32 cellular contexts compared by ENCODE assay signal in the genomic region with DNA sequence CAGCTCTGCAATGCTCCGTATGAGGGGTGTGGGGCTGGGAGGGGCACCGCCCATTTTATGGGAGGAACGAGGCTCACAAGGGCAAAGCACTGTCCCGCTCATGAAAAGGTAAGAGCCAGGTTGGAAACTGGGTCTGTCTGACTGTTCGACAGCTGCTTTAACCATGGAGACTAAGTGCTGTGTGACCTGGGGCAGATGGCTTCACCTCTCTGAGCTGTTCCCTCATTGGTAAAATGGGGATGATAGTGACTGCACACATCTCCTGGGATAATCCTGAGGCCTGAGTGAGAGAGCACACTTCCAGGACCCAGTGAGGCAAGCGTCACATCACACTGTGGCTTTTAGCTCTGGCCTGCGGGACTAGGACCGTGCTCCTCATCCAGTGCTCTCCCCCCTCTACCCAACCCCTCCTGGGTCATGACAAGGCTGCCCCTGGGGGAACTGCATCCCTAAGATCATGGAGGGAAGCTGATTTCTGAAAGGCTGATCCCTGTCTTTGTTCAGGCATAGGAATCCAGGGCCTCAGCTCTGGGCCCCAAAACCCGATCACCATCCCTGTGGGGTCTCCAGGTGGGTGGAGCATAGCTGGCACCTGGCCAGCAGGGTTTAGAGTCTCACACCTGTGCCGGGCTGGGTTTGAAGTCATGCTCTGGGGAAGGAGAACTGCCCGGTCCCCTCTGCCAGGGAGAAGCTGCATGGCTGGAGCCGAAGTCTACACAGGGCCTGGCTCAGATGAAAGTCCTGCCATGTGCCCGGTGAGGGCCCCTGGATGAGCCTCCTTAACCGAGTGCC. TPM values are rescaled to one million over a fixed set of nuclear protein-coding genes. Genes with fewer than 3 reads are reported as not detected.
"Had no signal": no experiment of that assay in that cellular context is flagged by ENCODE, and none has a peak within 500 bp of the region (broad histone marks: within the 10 kb centered on the region; RNA-seq: fewer than 3 reads in every experiment).

No MANE protein-coding gene starts in this region.

- ATAC-seq: activated CD8-positive, alpha-beta memory T cell treated with anti-CD3 and anti-CD28 coated beads, Interleukin-2, amount 10 ng/mL, durations not matched to agents 7 days and 5 days; PC-3 had no signal

- H3K36me3 ChIP-seq: brain microvascular endothelial cell, WERI-Rb-1 had no signal

- H3K27me3 ChIP-seq: brain microvascular endothelial cell had no signal

- H3K27ac ChIP-seq: brain microvascular endothelial cell, RWPE1, WERI-Rb-1 had no signal

- DNase-seq: activated CD4-positive, alpha-beta memory T cell treated with anti-CD3 and anti-CD28 coated beads, Interleukin-2, amount 10 ng/mL, durations not matched to agents 7 days and 5 days; activated CD4-positive, alpha-beta T cell treated with anti-CD3 and anti-CD28 coated beads for 1 hour; activated CD4-positive, alpha-beta T cell treated with anti-CD3 and anti-CD28 coated beads for 48 hours; activated CD4-positive, CD25-positive, alpha-beta regulatory T cell; activated CD8-positive, alpha-beta memory T cell treated with anti-CD3 and anti-CD28 coated beads for 24 hours; activated CD8-positive, alpha-beta memory T cell treated with anti-CD3 and anti-CD28 coated beads, Interleukin-2, amount 10 ng/mL, durations not matched to agents 7 days and 5 days; activated CD8-positive, alpha-beta memory T cell treated with anti-CD3 and anti-CD28 coated beads, Interleukin-2, amount 50 U/mL, for 48 hours; activated effector memory CD4-positive, alpha-beta T cell treated with Interleukin-2 at 50 U/mL for 16 hours; activated naive CD4-positive, alpha-beta T cell treated with anti-CD3 and anti-CD28 coated beads, Interleukin-2, amount 10 ng/mL, durations not matched to agents 7 days and 5 days; activated naive CD8-positive, alpha-beta T cell treated with anti-CD3 and anti-CD28 coated beads for 36 hours; activated T-cell treated with anti-CD3 and anti-CD28 coated beads, Interleukin-2, amount 50 U/mL, for 48 hours; amniotic stem cell; aorta; brain microvascular endothelial cell; MM.1S; MV-4-11; NCI-H1092; NCI-H1436 treated with DMSO at 0.1 percent for 48 hours; NCI-H1694 treated with DMSO at 0.1 percent for 48 hours; NCI-H2029; NCI-H345; NCI-H524 treated with DMSO at 0.1 percent for 48 hours; PC-3; Right ventricle myocardium superior; SW 1271; T-helper 1 cell; T1000 had no signal

RNA-seq across cellular contexts. Expression of a gene that starts 21.3 kb away (rescaled TPM):
- total RNA-seq: activated CD4-positive, alpha-beta memory T cell treated with anti-CD3 and anti-CD28 coated beads, Interleukin-2, amount 10 ng/mL, durations not matched to agents 7 days and 5 days; activated CD8-positive, alpha-beta memory T cell treated with anti-CD3 and anti-CD28 coated beads, Interleukin-2, amount 10 ng/mL, durations not matched to agents 7 days and 5 days; activated naive CD8-positive, alpha-beta T cell treated with anti-CD3 and anti-CD28 coated beads for 36 hours; aorta; LHCN-M2; NCI-H460; PC-3; Right ventricle myocardium superior; T-helper 2 cell treated with Interferon-gamma antibody and Interleukin-4, amounts not matched to agents 100 ng/mL and 5 ng/mL, for 36 hours had no signal

RNA-seq across cellular contexts. Expression of a gene that starts 22.8 kb away (rescaled TPM):
- total RNA-seq: activated CD4-positive, alpha-beta memory T cell treated with anti-CD3 and anti-CD28 coated beads, Interleukin-2, amount 10 ng/mL, durations not matched to agents 7 days and 5 days; activated CD8-positive, alpha-beta memory T cell treated with anti-CD3 and anti-CD28 coated beads, Interleukin-2, amount 10 ng/mL, durations not matched to agents 7 days and 5 days; activated naive CD8-positive, alpha-beta T cell treated with anti-CD3 and anti-CD28 coated beads for 36 hours; aorta; LHCN-M2; NCI-H460; PC-3; Right ventricle myocardium superior; T-helper 2 cell treated with Interferon-gamma antibody and Interleukin-4, amounts not matched to agents 100 ng/mL and 5 ng/mL, for 36 hours had no signal
